In the genomic region with DNA sequence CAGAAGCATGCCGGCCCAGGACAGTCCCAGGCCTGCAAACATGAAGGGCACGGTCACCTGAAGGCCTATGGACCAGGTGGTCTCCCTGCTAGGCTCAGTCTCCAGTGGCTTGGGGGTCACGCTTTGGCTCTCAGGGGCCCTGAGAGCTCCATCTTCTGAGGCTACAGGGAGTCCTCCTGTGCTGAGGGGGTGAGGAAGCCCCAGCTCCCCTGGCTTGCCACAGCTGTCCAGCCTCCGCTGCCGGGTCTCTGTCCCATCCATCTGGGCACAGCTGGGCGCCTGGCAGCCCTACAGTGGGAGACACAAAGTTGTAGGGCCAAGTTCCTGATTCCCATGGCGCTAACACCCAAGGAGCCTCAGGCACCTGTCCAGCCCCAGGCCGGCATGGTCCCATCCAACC, we compare ENCODE assay signal across 35 cellular contexts.
"Had no signal": no experiment of that assay in that cellular context is flagged by ENCODE, and none has a peak within 500 bp of the region (broad histone marks: within the 10 kb centered on the region; RNA-seq: fewer than 3 reads in every experiment).

No MANE protein-coding gene starts in this region.

- H3K4me2 ChIP-seq: KMS-11 had no signal

- DNase-seq: activated CD4-positive, alpha-beta memory T cell treated with anti-CD3 and anti-CD28 coated beads, Interleukin-2, amount 10 ng/mL, durations not matched to agents 7 days and 5 days; activated CD4-positive, alpha-beta T cell treated with anti-CD3 and anti-CD28 coated beads for 1 hour; activated CD4-positive, alpha-beta T cell treated with anti-CD3 and anti-CD28 coated beads for 48 hours; activated CD4-positive, CD25-positive, alpha-beta regulatory T cell; activated CD8-positive, alpha-beta memory T cell treated with anti-CD3 and anti-CD28 coated beads for 24 hours; activated CD8-positive, alpha-beta memory T cell treated with anti-CD3 and anti-CD28 coated beads, Interleukin-2, amount 10 ng/mL, durations not matched to agents 7 days and 5 days; activated CD8-positive, alpha-beta memory T cell treated with anti-CD3 and anti-CD28 coated beads, Interleukin-2, amount 50 U/mL, for 48 hours; activated effector memory CD4-positive, alpha-beta T cell treated with anti-CD3 and anti-CD28 coated beads, Interleukin-2, amount 50 U/mL, for 16 hours; activated naive CD4-positive, alpha-beta T cell; activated naive CD4-positive, alpha-beta T cell treated with anti-CD3 and anti-CD28 coated beads, Interleukin-2, amount 50 U/mL, for 16 hours; activated naive CD8-positive, alpha-beta T cell treated with anti-CD3 and anti-CD28 coated beads for 36 hours; activated T-cell treated with anti-CD3 and anti-CD28 coated beads, Interleukin-2, amount 50 U/mL, for 48 hours; amygdala; body of pancreas; MM.1S; MV-4-11; NCI-H1092; NCI-H1436 treated with DMSO at 0.1 percent for 48 hours; NCI-H187; NCI-H2029 treated with DMSO at 0.1 percent for 48 hours; NCI-H2171 treated with DMSO at 0.1 percent for 48 hours; NCI-H226; NCI-H446 treated with DMSO at 0.1 percent for 48 hours; NCI-H524; NCI-H69; SHP77; SJCRH30; T-cell; T-helper 2 cell; T-helper 9 cell; WERI-Rb-1 had no signal

- H3K9me3 ChIP-seq: body of pancreas had no signal

- H3K36me3 ChIP-seq: breast epithelium, SJCRH30, WERI-Rb-1 had no signal

- H3K27ac ChIP-seq: body of pancreas, breast epithelium, KMS-11, SJCRH30, SK-N-MC, WERI-Rb-1 had no signal

- H3K27ac Mint-ChIP-seq: activated CD4-positive, alpha-beta memory T cell treated with anti-CD3 and anti-CD28 coated beads, Interleukin-2, amount 10 ng/mL, durations not matched to agents 7 days and 5 days; activated CD8-positive, alpha-beta memory T cell treated with anti-CD3 and anti-CD28 coated beads, Interleukin-2, amount 10 ng/mL, durations not matched to agents 7 days and 5 days; activated naive CD8-positive, alpha-beta T cell treated with anti-CD3 and anti-CD28 coated beads for 36 hours; T-cell had no signal

- ATAC-seq: activated CD8-positive, alpha-beta memory T cell treated with anti-CD3 and anti-CD28 coated beads, Interleukin-2, amount 10 ng/mL, durations not matched to agents 7 days and 5 days; body of pancreas; Panc1; T-cell had no signal

- H3K4me3 ChIP-seq: body of pancreas, breast epithelium, SJCRH30, SK-N-MC had no signal

- H3K9me3 Mint-ChIP-seq: activated CD4-positive, alpha-beta memory T cell treated with anti-CD3 and anti-CD28 coated beads, Interleukin-2, amount 10 ng/mL, durations not matched to agents 7 days and 5 days had no signal

- H3K9ac ChIP-seq: KMS-11 had no signal

- H3K27me3 Mint-ChIP-seq: activated CD4-positive, alpha-beta memory T cell treated with anti-CD3 and anti-CD28 coated beads, Interleukin-2, amount 10 ng/mL, durations not matched to agents 7 days and 5 days; activated CD8-positive, alpha-beta memory T cell treated with anti-CD3 and anti-CD28 coated beads, Interleukin-2, amount 10 ng/mL, durations not matched to agents 7 days and 5 days; activated naive CD8-positive, alpha-beta T cell treated with anti-CD3 and anti-CD28 coated beads for 36 hours; T-cell had no signal

- H3K4me3 Mint-ChIP-seq: activated CD4-positive, alpha-beta memory T cell treated with anti-CD3 and anti-CD28 coated beads, Interleukin-2, amount 10 ng/mL, durations not matched to agents 7 days and 5 days; activated CD8-positive, alpha-beta memory T cell treated with anti-CD3 and anti-CD28 coated beads, Interleukin-2, amount 10 ng/mL, durations not matched to agents 7 days and 5 days; activated naive CD8-positive, alpha-beta T cell treated with anti-CD3 and anti-CD28 coated beads for 36 hours; T-cell had no signal

- H3K27me3 ChIP-seq: body of pancreas, breast epithelium, SJCRH30 had no signal

- H3K4me1 ChIP-seq: body of pancreas, breast epithelium, SJCRH30 had no signal
